1 cellular context compared by ENCODE assay signal in the genomic region with DNA sequence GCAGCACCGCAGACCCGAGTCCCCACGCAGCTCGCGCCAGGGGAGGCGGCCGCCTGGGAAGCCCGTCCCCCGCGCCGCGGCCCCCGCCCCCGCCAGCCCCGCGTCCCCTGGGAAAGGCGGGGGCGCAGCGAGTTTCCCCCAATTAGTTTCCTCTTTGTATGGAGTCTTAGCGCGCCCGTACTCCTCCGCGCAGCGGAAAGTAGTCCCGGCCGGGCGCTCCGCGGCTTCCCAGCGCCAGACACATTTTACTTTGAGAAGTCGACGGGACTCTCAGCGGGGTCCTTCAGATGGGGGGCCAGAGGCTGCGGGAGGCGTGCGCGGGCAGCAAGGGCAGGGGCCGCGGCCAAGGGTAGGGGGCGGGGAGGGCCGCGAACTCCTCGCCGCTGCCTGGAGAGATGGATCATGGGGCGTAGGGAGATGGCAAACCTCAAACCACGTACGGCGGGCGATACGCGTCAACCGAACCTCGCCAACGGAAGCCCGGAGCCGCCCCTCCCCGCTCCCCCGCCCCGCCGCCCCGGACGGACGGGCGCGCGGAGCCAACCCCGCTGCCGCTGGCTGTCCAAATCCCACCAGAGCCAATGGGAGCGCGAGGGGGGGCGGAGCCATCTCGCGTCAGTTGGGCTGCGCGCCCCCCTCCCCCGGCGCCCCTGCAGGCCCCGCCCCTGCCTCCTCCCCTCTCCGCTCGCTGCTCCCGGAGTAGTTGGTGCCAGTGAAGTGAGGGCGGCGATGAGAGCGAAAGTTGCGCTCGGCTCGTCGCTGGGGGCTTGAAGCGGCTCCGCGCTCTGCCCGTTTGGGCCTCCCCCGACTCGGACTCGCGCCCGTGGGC.
TF ChIP-seq lines count a peak whose summit lies in the region.

A gene (plus strand): TSS at position 706 of the 829 bp plus-strand sequence. CDS start 238 bp downstream, outside the sequence.

TF ChIP-seq in SK-N-SH, 30 proteins besides CTCF, POLR2A, EP300 and RAD21 (continued from another document):
- TF ChIP-seq, protein P1, sequence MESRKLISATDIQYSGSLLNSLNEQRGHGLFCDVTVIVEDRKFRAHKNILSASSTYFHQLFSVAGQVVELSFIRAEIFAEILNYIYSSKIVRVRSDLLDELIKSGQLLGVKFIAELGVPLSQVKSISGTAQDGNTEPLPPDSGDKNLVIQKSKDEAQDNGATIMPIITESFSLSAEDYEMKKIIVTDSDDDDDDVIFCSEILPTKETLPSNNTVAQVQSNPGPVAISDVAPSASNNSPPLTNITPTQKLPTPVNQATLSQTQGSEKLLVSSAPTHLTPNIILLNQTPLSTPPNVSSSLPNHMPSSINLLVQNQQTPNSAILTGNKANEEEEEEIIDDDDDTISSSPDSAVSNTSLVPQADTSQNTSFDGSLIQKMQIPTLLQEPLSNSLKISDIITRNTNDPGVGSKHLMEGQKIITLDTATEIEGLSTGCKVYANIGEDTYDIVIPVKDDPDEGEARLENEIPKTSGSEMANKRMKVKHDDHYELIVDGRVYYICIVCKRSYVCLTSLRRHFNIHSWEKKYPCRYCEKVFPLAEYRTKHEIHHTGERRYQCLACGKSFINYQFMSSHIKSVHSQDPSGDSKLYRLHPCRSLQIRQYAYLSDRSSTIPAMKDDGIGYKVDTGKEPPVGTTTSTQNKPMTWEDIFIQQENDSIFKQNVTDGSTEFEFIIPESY (IDR thresholded peaks at IDR 0.05; ENCODE audit: borderline replicate concordance, low read depth): no peak
- TF ChIP-seq JUND (IDR thresholded peaks at IDR 0.05): peak; percentile 30; the same call in 1 of the 2 replicates
TF ChIP-seq in SK-N-SH: peak in this region for 14.
